Comparison of ENCODE assay signal across 17 cellular contexts in genomic region chr19:38012290-38012689, GRCh38.
"Had no signal": no experiment of that assay in that cellular context is flagged by ENCODE, and none has a peak within 500 bp of the region (broad histone marks: within the 10 kb centered on the region; RNA-seq: fewer than 3 reads in every experiment).

No MANE protein-coding gene starts in this region.

- H3K36me3 Mint-ChIP-seq: natural killer cell had no signal

- DNase-seq: activated CD4-positive, alpha-beta T cell treated with anti-CD3 and anti-CD28 coated beads, Interleukin-2, amount 10 ng/mL, durations not matched to agents 24 days and 14 days; activated CD4-positive, CD25-positive, alpha-beta regulatory T cell; activated CD8-positive, alpha-beta memory T cell treated with anti-CD3 and anti-CD28 coated beads for 24 hours; activated naive CD4-positive, alpha-beta T cell treated with Interleukin-2 at 50 U/mL for 16 hours; aorta; effector memory CD8-positive, alpha-beta T cell; gastrocnemius medialis; heart left ventricle; left ventricle myocardium inferior; natural killer cell; stimulated activated CD4-positive, alpha-beta T cell treated with anti-CD3 and anti-CD28 coated beads, Interleukin-1b, Interleukin-23, amount 100 ng/mL, for 48 hours; transverse colon had no signal

- H3K27ac ChIP-seq: epithelial cell of prostate, gastrocnemius medialis, heart left ventricle, left ventricle myocardium inferior, neutrophil, parathyroid adenoma, transverse colon had no signal

- H3K4me1 ChIP-seq: gastrocnemius medialis, heart left ventricle, left ventricle myocardium inferior, transverse colon had no signal

- H3K9ac ChIP-seq: parathyroid adenoma had no signal

- H3K9me3 ChIP-seq: gastrocnemius medialis, heart left ventricle, left ventricle myocardium inferior, neutrophil, transverse colon had no signal

- ATAC-seq: effector memory CD8-positive, alpha-beta T cell; gastrocnemius medialis; heart left ventricle; natural killer cell had no signal

- H3K27me3 ChIP-seq: gastrocnemius medialis, heart left ventricle, neutrophil, transverse colon had no signal

- H3K79me2 ChIP-seq: parathyroid adenoma had no signal

- H3K4me3 Mint-ChIP-seq: activated CD4-positive, alpha-beta T cell treated with anti-CD3 and anti-CD28 coated beads, Interleukin-2, amount 10 ng/mL, durations not matched to agents 24 days and 14 days; dendritic cell treated with granulocyte-macrophage colony-stimulating factor and Interleukin-4, amounts not matched to agents 40 ng/mL and 50 ng/mL, for 4 days; effector memory CD8-positive, alpha-beta T cell; natural killer cell; T-helper 1 cell treated with Interleukin-12 subunit alpha and Interleukin-12 subunit beta and Interleukin-4 antibody, amounts not matched to agents 30 μg/mL and 1 μg/mL, for 36 hours had no signal

- H3K4me3 ChIP-seq: gastrocnemius medialis, heart left ventricle, left ventricle myocardium inferior, transverse colon had no signal

- H3K27me3 Mint-ChIP-seq: activated CD4-positive, alpha-beta T cell treated with anti-CD3 and anti-CD28 coated beads, Interleukin-2, amount 10 ng/mL, durations not matched to agents 24 days and 14 days; dendritic cell treated with granulocyte-macrophage colony-stimulating factor and Interleukin-4, amounts not matched to agents 40 ng/mL and 50 ng/mL, for 4 days; effector memory CD8-positive, alpha-beta T cell had no signal

- H3K27ac Mint-ChIP-seq: activated CD4-positive, alpha-beta T cell treated with anti-CD3 and anti-CD28 coated beads, Interleukin-2, amount 10 ng/mL, durations not matched to agents 24 days and 14 days; dendritic cell treated with granulocyte-macrophage colony-stimulating factor and Interleukin-4, amounts not matched to agents 40 ng/mL and 50 ng/mL, for 4 days; T-helper 1 cell treated with Interleukin-12 subunit alpha and Interleukin-12 subunit beta and Interleukin-4 antibody, amounts not matched to agents 30 μg/mL and 1 μg/mL, for 36 hours had no signal

- H2AFZ ChIP-seq: parathyroid adenoma had no signal

- H3K36me3 ChIP-seq: gastrocnemius medialis, heart left ventricle, left ventricle myocardium inferior, neutrophil, transverse colon had no signal

- H3K9me3 Mint-ChIP-seq: activated CD4-positive, alpha-beta T cell treated with anti-CD3 and anti-CD28 coated beads, Interleukin-2, amount 10 ng/mL, durations not matched to agents 24 days and 14 days; dendritic cell treated with granulocyte-macrophage colony-stimulating factor and Interleukin-4, amounts not matched to agents 40 ng/mL and 50 ng/mL, for 4 days; effector memory CD8-positive, alpha-beta T cell; natural killer cell; T-helper 1 cell treated with Interleukin-12 subunit alpha and Interleukin-12 subunit beta and Interleukin-4 antibody, amounts not matched to agents 30 μg/mL and 1 μg/mL, for 36 hours had no signal
